In the genomic region with DNA sequence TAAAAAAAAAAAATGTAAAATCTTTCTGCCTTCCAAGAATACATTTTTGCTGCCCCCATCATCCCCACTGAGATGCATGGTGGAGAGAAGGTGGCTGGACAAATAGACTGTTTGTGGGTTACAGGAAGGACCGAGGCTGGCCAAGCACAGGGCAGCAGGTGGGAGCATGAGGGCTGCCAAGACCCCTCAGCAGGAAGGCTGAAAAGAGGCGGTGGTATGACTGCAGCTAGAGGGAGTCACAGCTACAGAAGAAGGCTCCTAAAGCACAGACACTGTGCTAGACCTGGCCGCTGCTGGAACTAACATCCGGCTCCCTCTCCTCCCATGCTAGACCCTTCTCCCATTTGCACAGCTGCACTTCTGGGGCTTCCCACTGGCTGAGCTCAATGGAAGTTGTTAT, we compare ENCODE assay signal across 1 cellular context.
TF ChIP-seq lines count a peak whose summit lies in the region.

No MANE protein-coding gene starts in this region.

TF ChIP-seq in HepG2, 621 proteins besides CTCF, POLR2A, EP300 and RAD21 (continued from another document):
- TF ChIP-seq ZNF678 (CRISPR knock-in tag; IDR thresholded peaks at IDR 0.05) (no peak), TBL1XR1 (IDR thresholded peaks at IDR 0.05; ENCODE audit: borderline replicate concordance, low read length, partially characterized antibody) (no peak), ZBTB8A (CRISPR knock-in tag; IDR thresholded peaks at IDR 0.05; ENCODE audit: borderline replicate concordance, low read depth) (no peak), ZNF788 (CRISPR knock-in tag; IDR thresholded peaks at IDR 0.05; ENCODE audit: borderline replicate concordance) (no peak), ZFP90 (CRISPR knock-in tag; IDR thresholded peaks at IDR 0.05; ENCODE audit: borderline replicate concordance) (no peak), NFRKB (IDR thresholded peaks at IDR 0.05) (no peak), ARID4A (CRISPR knock-in tag; IDR thresholded peaks at IDR 0.05; ENCODE audit: borderline replicate concordance) (no peak)
- TF ChIP-seq, protein P1, sequence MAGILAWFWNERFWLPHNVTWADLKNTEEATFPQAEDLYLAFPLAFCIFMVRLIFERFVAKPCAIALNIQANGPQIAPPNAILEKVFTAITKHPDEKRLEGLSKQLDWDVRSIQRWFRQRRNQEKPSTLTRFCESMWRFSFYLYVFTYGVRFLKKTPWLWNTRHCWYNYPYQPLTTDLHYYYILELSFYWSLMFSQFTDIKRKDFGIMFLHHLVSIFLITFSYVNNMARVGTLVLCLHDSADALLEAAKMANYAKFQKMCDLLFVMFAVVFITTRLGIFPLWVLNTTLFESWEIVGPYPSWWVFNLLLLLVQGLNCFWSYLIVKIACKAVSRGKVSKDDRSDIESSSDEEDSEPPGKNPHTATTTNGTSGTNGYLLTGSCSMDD (CRISPR knock-in tag; IDR thresholded peaks at IDR 0.05) = no peak
- TF ChIP-seq, protein P2, sequence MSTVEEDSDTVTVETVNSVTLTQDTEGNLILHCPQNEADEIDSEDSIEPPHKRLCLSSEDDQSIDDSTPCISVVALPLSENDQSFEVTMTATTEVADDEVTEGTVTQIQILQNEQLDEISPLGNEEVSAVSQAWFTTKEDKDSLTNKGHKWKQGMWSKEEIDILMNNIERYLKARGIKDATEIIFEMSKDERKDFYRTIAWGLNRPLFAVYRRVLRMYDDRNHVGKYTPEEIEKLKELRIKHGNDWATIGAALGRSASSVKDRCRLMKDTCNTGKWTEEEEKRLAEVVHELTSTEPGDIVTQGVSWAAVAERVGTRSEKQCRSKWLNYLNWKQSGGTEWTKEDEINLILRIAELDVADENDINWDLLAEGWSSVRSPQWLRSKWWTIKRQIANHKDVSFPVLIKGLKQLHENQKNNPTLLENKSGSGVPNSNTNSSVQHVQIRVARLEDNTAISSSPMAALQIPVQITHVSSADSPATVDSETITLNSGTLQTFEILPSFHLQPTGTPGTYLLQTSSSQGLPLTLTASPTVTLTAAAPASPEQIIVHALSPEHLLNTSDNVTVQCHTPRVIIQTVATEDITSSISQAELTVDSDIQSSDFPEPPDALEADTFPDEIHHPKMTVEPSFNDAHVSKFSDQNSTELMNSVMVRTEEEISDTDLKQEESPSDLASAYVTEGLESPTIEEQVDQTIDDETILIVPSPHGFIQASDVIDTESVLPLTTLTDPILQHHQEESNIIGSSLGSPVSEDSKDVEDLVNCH (CRISPR knock-in tag; IDR thresholded peaks at IDR 0.05) = no peak
- TF ChIP-seq, protein P3, sequence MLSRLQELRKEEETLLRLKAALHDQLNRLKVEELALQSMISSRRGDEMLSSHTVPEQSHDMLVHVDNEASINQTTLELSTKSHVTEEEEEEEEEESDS (CRISPR knock-in tag; IDR thresholded peaks at IDR 0.05; ENCODE audit: borderline replicate concordance) = no peak
- TF ChIP-seq, protein P4, sequence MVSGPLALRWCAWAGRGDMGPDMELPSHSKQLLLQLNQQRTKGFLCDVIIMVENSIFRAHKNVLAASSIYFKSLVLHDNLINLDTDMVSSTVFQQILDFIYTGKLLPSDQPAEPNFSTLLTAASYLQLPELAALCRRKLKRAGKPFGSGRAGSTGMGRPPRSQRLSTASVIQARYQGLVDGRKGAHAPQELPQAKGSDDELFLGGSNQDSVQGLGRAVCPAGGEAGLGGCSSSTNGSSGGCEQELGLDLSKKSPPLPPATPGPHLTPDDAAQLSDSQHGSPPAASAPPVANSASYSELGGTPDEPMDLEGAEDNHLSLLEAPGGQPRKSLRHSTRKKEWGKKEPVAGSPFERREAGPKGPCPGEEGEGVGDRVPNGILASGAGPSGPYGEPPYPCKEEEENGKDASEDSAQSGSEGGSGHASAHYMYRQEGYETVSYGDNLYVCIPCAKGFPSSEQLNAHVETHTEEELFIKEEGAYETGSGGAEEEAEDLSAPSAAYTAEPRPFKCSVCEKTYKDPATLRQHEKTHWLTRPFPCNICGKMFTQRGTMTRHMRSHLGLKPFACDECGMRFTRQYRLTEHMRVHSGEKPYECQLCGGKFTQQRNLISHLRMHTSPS (CRISPR knock-in tag; IDR thresholded peaks at IDR 0.05; ENCODE audit: low read depth) = no peak
- TF ChIP-seq, protein P5, sequence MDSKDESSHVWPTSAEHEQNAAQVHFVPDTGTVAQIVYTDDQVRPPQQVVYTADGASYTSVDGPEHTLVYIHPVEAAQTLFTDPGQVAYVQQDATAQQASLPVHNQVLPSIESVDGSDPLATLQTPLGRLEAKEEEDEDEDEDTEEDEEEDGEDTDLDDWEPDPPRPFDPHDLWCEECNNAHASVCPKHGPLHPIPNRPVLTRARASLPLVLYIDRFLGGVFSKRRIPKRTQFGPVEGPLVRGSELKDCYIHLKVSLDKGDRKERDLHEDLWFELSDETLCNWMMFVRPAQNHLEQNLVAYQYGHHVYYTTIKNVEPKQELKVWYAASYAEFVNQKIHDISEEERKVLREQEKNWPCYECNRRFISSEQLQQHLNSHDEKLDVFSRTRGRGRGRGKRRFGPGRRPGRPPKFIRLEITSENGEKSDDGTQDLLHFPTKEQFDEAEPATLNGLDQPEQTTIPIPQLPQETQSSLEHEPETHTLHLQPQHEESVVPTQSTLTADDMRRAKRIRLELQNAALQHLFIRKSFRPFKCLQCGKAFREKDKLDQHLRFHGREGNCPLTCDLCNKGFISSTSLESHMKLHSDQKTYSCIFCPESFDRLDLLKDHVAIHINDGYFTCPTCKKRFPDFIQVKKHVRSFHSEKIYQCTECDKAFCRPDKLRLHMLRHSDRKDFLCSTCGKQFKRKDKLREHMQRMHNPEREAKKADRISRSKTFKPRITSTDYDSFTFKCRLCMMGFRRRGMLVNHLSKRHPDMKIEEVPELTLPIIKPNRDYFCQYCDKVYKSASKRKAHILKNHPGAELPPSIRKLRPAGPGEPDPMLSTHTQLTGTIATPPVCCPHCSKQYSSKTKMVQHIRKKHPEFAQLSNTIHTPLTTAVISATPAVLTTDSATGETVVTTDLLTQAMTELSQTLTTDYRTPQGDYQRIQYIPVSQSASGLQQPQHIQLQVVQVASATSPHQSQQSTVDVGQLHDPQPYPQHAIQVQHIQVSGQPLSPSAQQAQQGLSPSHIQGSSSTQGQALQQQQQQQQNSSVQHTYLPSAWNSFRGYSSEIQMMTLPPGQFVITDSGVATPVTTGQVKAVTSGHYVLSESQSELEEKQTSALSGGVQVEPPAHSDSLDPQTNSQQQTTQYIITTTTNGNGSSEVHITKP (CRISPR knock-in tag; IDR thresholded peaks at IDR 0.05; ENCODE audit: low read depth) = no peak
TF ChIP-seq in HepG2: peak in this region for 0.
